ENCODE assay signal across 20 cellular contexts in the genomic region with DNA sequence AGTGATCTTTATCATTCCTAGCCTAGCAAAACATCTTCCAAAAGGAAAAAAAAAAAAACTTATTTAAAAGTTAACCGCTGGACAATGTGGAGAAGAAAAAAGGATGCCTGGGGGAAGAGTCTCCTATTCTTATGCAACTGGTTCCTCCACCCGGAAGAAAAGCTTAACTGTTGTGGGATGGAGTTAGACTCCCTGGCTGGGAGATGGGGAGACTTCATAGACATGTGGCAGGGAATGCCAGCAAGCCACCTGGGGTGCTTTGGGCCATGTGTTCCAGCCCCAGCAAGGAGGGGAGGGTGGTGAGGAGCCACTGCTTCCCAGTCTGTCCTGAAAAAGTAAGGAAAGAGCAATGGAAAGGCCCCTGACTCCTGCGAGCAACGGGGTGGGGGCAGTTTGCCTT.
DNase-seq lines count a peak whose midpoint lies in the region; ATAC-seq and TF ChIP-seq lines count a peak whose summit lies in the region.
"Had no signal": no experiment of that assay in that cellular context is flagged by ENCODE, and none has a peak within 500 bp of the region (broad histone marks: within the 10 kb centered on the region; RNA-seq: fewer than 3 reads in every experiment).

No MANE protein-coding gene starts in this region.

- no peak overlapping the region for H3K4me3 ChIP-seq in HL-60 (replicated peaks; ENCODE audit: insufficient read depth, low read length)
- no peak overlapping the region for H3K4me3 ChIP-seq in NT2/D1 (ENCODE audit: insufficient read length, low read depth)
- H3K4me3 ChIP-seq: A549; BLaER1 treated with 17β-estradiol and CSF1 and Interleukin-3, amounts not matched to agents 10 nM and 100 nM; GM23338 had no signal

- H3K36me3 ChIP-seq in NT2/D1 (ENCODE audit: insufficient read depth, insufficient read length, low read length) = no peaks in the 10 kb centered on the region
- H3K36me3 ChIP-seq: BE2C had no signal

- H3K27me3 ChIP-seq in HL-60 (ENCODE audit: insufficient read depth, poor library complexity, severe bottlenecking) (no peaks in the 10 kb centered on the region), NT2/D1 (ENCODE audit: insufficient read depth, insufficient read length) (no peaks in the 10 kb centered on the region)
- H3K27me3 ChIP-seq: BE2C had no signal

- ATAC-seq in HG02798 (IDR thresholded peaks at IDR 0.05; ENCODE audit: poor library complexity, unreplicated experiment) = no peak
- ATAC-seq: A549, GM23338 had no signal

- no peak overlapping the region for H3K9ac ChIP-seq in NT2/D1 (ENCODE audit: insufficient read length, low read depth)
- H3K9ac ChIP-seq: BLaER1 treated with 17β-estradiol and CSF1 and Interleukin-3, amounts not matched to agents 10 nM and 100 nM had no signal

- TF ChIP-seq CTCF in HL-60 (IDR thresholded peaks at IDR 0.05; ENCODE audit: insufficient read depth, low read length) = no peak

- peak; percentile 79 for DNase-seq in ELF-1 (ENCODE audit: low read depth, low spot score)
- DNase-seq in HL-60 (ENCODE audit: low read depth in 1 of 2, low spot score in 1 of 2) = no peak
- DNase-seq in NT2/D1 (ENCODE audit: low read depth, low spot score) = peak; percentile 56
- DNase-seq in NCI-H1694 treated with DMSO at 0.1 percent for 48 hours (lab: John Stamatoyannopoulos, UW) = no peak
- DNase-seq in A172 (ENCODE audit: low spot score) = no peak
- DNase-seq: ACHN; AML-193; BE2C; CD4-positive, alpha-beta T cell; CD8-positive, alpha-beta memory T cell; DMS 273 treated with DMSO at 0.1 percent for 48 hours; DMS79; EL; GF-D8; HCEC 1CT had no signal

- H3K27ac ChIP-seq in HL-60 (replicated peaks) = peak overlapping the region; percentile 35
- H3K27ac ChIP-seq: 22Rv1; A549; BLaER1 treated with 17β-estradiol and CSF1 and Interleukin-3, amounts not matched to agents 10 nM and 100 nM had no signal

- no peaks in the 10 kb centered on the region for H3K4me1 ChIP-seq in NT2/D1 (ENCODE audit: insufficient read depth, insufficient read length)
- H3K4me1 ChIP-seq: A549, BE2C had no signal

- H3K9me3 ChIP-seq in NT2/D1 (ENCODE audit: insufficient read depth, low read length) = peaks cover 72% of the 10 kb centered on the region
- H3K9me3 ChIP-seq: BE2C had no signal

Comparison
In these comparisons a context has a peak if more than half of its experiments do, and no peak if none do; other contexts are left out.
1. DNase-seq: peak in ELF-1 (single experiment) and NT2/D1 (single experiment); none in HL-60 (0 of 2), NCI-H1694 treated with DMSO at 0.1 percent for 48 hours (single experiment) and A172 (single experiment).